In the genomic region with DNA sequence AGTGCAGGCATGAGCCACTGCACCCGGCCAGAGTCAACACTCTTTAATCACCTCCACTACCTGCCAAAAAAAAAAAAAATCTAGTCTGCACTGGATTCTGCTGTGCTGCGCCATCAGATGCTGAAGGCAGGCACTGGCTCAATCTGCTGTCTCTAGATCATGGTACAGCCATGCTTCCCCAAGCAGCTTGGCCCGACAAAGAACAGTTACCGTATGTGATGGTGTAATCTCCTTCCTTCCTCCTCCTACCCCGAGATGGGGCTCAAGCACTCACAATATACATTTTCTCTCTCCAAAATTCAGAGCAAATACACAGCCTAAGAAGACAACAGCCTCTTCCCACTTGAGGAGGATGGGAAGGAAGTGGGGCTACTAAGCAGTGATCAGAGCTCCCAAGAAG, we compare ENCODE assay signal across 1 cellular context.
TF ChIP-seq lines count a peak whose summit lies in the region.

No MANE protein-coding gene starts in this region.

TF ChIP-seq in K562, 482 proteins besides CTCF, POLR2A, EP300 and RAD21:
- TF ChIP-seq, protein P1, sequence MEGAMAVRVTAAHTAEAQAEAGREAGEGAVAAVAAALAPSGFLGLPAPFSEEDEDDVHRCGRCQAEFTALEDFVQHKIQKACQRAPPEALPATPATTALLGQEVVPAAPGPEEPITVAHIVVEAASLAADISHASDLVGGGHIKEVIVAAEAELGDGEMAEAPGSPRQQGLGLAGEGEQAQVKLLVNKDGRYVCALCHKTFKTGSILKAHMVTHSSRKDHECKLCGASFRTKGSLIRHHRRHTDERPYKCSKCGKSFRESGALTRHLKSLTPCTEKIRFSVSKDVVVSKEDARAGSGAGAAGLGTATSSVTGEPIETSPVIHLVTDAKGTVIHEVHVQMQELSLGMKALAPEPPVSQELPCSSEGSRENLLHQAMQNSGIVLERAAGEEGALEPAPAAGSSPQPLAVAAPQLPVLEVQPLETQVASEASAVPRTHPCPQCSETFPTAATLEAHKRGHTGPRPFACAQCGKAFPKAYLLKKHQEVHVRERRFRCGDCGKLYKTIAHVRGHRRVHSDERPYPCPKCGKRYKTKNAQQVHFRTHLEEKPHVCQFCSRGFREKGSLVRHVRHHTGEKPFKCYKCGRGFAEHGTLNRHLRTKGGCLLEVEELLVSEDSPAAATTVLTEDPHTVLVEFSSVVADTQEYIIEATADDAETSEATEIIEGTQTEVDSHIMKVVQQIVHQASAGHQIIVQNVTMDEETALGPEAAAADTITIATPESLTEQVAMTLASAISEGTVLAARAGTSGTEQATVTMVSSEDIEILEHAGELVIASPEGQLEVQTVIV (CRISPR knock-in tag; IDR thresholded peaks at IDR 0.05; ENCODE audit: borderline replicate concordance) = no peak
- TF ChIP-seq MEIS2 (IDR thresholded peaks at IDR 0.05; ENCODE audit: partially characterized antibody) = no peak
- no peak for TF ChIP-seq HNRNPK (IDR thresholded peaks at IDR 0.05; ENCODE audit: low read depth, low read length, poor library complexity, severe bottlenecking)
- TF ChIP-seq CCAR2 (IDR thresholded peaks at IDR 0.05; ENCODE audit: low read depth, low read length) = no peak
- TF ChIP-seq ZMIZ1 (IDR thresholded peaks at IDR 0.05; ENCODE audit: low read depth in 2 of 2, low read length in 2 of 2) = no peak
- TF ChIP-seq, protein P2, sequence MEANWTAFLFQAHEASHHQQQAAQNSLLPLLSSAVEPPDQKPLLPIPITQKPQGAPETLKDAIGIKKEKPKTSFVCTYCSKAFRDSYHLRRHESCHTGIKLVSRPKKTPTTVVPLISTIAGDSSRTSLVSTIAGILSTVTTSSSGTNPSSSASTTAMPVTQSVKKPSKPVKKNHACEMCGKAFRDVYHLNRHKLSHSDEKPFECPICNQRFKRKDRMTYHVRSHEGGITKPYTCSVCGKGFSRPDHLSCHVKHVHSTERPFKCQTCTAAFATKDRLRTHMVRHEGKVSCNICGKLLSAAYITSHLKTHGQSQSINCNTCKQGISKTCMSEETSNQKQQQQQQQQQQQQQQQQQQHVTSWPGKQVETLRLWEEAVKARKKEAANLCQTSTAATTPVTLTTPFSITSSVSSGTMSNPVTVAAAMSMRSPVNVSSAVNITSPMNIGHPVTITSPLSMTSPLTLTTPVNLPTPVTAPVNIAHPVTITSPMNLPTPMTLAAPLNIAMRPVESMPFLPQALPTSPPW (CRISPR knock-in tag; IDR thresholded peaks at IDR 0.05) = no peak
- no peak for TF ChIP-seq ZNF512 (tag; IDR thresholded peaks at IDR 0.05)
- no peak for TF ChIP-seq ZKSCAN8 (CRISPR knock-in tag; IDR thresholded peaks at IDR 0.05)
- no peak for TF ChIP-seq MTA3 (IDR thresholded peaks at IDR 0.05; ENCODE audit: borderline replicate concordance)
- TF ChIP-seq DIDO1 (tag; IDR thresholded peaks at IDR 0.05; ENCODE audit: low read depth) = no peak
- TF ChIP-seq ATF4 (CRISPR knock-in tag; IDR thresholded peaks at IDR 0.05) = no peak
- no peak for TF ChIP-seq CREM (IDR thresholded peaks at IDR 0.05; ENCODE audit: low read depth)
